In genomic region chr10:58266003-58266825, GRCh38 we compare ENCODE assay signal across 8 cellular contexts. TPM values are rescaled to one million over a fixed set of nuclear protein-coding genes. Genes with fewer than 3 reads are reported as not detected.
A peak's percentile ranks its signal among the peaks of the same experiment; 100 is the strongest.
DNase-seq lines count a peak whose midpoint lies in the region; ATAC-seq and TF ChIP-seq lines count a peak whose summit lies in the region.

No MANE protein-coding gene starts in this region.

- peak overlapping the region; percentile 77 for H3K9ac ChIP-seq in SK-N-SH

- 2% methylated on average over 14 of the region's 14 CpGs for WGBS in SK-N-SH (ENCODE audit: low lambda C conversion rate)
- WGBS in thymus, result 6% methylated on average over 14 of the region's 14 CpGs

- H3K79me2 ChIP-seq in SK-N-SH (ENCODE audit: insufficient read depth), result peaks cover 73% of the 10 kb centered on the region

- no peaks in the 10 kb centered on the region for H3K27me3 ChIP-seq in SK-N-SH (ENCODE audit: insufficient read depth)
- no peaks in the 10 kb centered on the region for H3K27me3 ChIP-seq in thymus (ENCODE audit: control insufficient read depth, insufficient read depth)

- H3K4me1 ChIP-seq in SK-N-SH (ENCODE audit: control insufficient read depth in 1 of 2, insufficient read depth in 2 of 2, low read depth in 1 of 2, low read length in 1 of 2) (peaks cover 8 to 11% of the 10 kb centered on the region in 2 experiments; a peak in 3 of 4 replicates), thymus (ENCODE audit: control insufficient read depth, insufficient read depth, low read length) (peaks cover 5% of the 10 kb centered on the region)

- TF ChIP-seq EP300 in SK-N-SH (IDR thresholded peaks at IDR 0.05; ENCODE audit: borderline replicate concordance in 1 of 2, low read depth in 1 of 2, low read length in 1 of 2), result no peak

- H3F3A ChIP-seq in SK-N-SH (replicated peaks; ENCODE audit: insufficient read depth), result peaks cover 26% of the 10 kb centered on the region

- DNase-seq in SK-N-SH, result peak; percentile 11
- peak; percentile 55 for DNase-seq in RPMI7951 (ENCODE audit: low read depth)
- peak; percentile 31 for DNase-seq in cerebellar cortex (ENCODE audit: low spot score)
- DNase-seq in medulla oblongata (ENCODE audit: extremely low spot score), result peak; percentile 72
- DNase-seq in iPS-NIHi11 (ENCODE audit: low spot score), result no peak

- H3K27ac ChIP-seq in SK-N-SH (ENCODE audit: low read depth in 2 of 2, low read length in 1 of 2) (peak overlapping the region; percentile 86 to 93), thymus (ENCODE audit: low read depth) (peak overlapping the region; percentile 96)

- POLR2A ChIA-PET in SK-N-SH (lab: Yijun Ruan, JAX), result interaction anchor here (0.5 kb wide), 1 partner anchor 45 kb away, joined by 3 read pairs; no protein-coding TSS in a partner anchor

- ATAC-seq in SK-N-SH treated with all-trans-retinoic acid at 6 μM for 48 hours (no peak; the same call in 2 of the 3 replicates), HG02870 (IDR thresholded peaks at IDR 0.05; ENCODE audit: unreplicated experiment) (peak; percentile 21)

- CTCF ChIA-PET in SK-N-SH (lab: Yijun Ruan, JAX), result no interaction called here

- H3K4me2 ChIP-seq in SK-N-SH, result peak overlapping the region; percentile 87

- no peak for TF ChIP-seq CTCF in SK-N-SH (IDR thresholded peaks at IDR 0.05)

- H2AFZ ChIP-seq in SK-N-SH (ENCODE audit: low read depth), result peak overlapping the region; percentile 48; the same call in 1 of the 2 replicates

- no peaks in the 10 kb centered on the region for H4K20me1 ChIP-seq in SK-N-SH (ENCODE audit: insufficient read depth)

- no peak for TF ChIP-seq RAD21 in SK-N-SH (IDR thresholded peaks at IDR 0.05; ENCODE audit: low read length)

- H3K9me2 ChIP-seq in SK-N-SH, result no peaks in the 10 kb centered on the region

- H3K36me3 ChIP-seq in SK-N-SH (replicated peaks in 1 of 2; ENCODE audit: control insufficient read depth in 1 of 2, insufficient read depth in 2 of 2, low read length in 1 of 2) (no peaks in the 10 kb centered on the region), thymus (ENCODE audit: control insufficient read depth, insufficient read depth) (no peaks in the 10 kb centered on the region)

- H3K4me3 ChIP-seq in SK-N-SH (ENCODE audit: low read depth in 2 of 2, low read length in 1 of 2), result peak overlapping the region; percentile 74 to 96
- H3K4me3 ChIP-seq in thymus (ENCODE audit: low read length), result peak overlapping the region; percentile 80

- H3K9me3 ChIP-seq in SK-N-SH (no peaks in the 10 kb centered on the region), thymus (ENCODE audit: control insufficient read depth) (no peaks in the 10 kb centered on the region)

TF ChIP-seq in SK-N-SH, 30 proteins besides CTCF, POLR2A, EP300 and RAD21:
- TF ChIP-seq FOSL2 (IDR thresholded peaks at IDR 0.05; ENCODE audit: borderline replicate concordance, low read depth) (no peak), RXRA (IDR thresholded peaks at IDR 0.05; ENCODE audit: borderline replicate concordance, low read depth) (no peak), PBX3 (IDR thresholded peaks at IDR 0.05) (no peak), RFX5 (IDR thresholded peaks at IDR 0.05; ENCODE audit: low read length) (no peak)

TF ChIP-seq in SK-N-SH treated with all-trans-retinoic acid at 6 μM for 48 hours, 23 proteins besides CTCF, POLR2A, EP300 and RAD21:
- no peak for TF ChIP-seq TOX (CRISPR knock-in tag; IDR thresholded peaks at IDR 0.05; ENCODE audit: borderline replicate concordance)
- no peak for TF ChIP-seq SNAI2 (CRISPR knock-in tag; IDR thresholded peaks at IDR 0.05)

RNA-seq across cellular contexts. Expression of gene IPMK, which starts 1.5 kb away (rescaled TPM):
- polyA plus RNA-seq in SK-N-SH (2012; rRNA removed), result 0.71 and 0.88 TPM in 2 replicates
- 1.4 and 1.8 TPM in 2 replicates for polyA plus RNA-seq in SK-N-SH (2012; cell fraction: cytosol; rRNA removed)
- polyA plus RNA-seq in SK-N-SH (2012; cell fraction: nucleus; rRNA removed), result 0.52 and 1.0 TPM in 2 replicates
- total RNA-seq in RPMI7951 (2014; rRNA removed; shearing (Covaris generic)), result 10.7 and 12.9 TPM in 2 replicates
- 5.2 TPM for polyA plus RNA-seq in thymus

RNA-seq across cellular contexts. Expression of gene CISD1, which starts 2.7 kb away (rescaled TPM):
- polyA plus RNA-seq in SK-N-SH (2012; rRNA removed) (34.1 and 40.8 TPM in 2 replicates), thymus (43.8 TPM)
- 48.7 and 73.6 TPM in 2 replicates for polyA plus RNA-seq in SK-N-SH (2012; cell fraction: cytosol; rRNA removed)
- polyA plus RNA-seq in SK-N-SH (2012; cell fraction: nucleus; rRNA removed), result 16.4 and 24.1 TPM in 2 replicates
- 52.0 and 54.5 TPM in 2 replicates for total RNA-seq in RPMI7951 (2014; rRNA removed; shearing (Covaris generic))
